ENCODE assay signal across 8 cellular contexts in the genomic region with DNA sequence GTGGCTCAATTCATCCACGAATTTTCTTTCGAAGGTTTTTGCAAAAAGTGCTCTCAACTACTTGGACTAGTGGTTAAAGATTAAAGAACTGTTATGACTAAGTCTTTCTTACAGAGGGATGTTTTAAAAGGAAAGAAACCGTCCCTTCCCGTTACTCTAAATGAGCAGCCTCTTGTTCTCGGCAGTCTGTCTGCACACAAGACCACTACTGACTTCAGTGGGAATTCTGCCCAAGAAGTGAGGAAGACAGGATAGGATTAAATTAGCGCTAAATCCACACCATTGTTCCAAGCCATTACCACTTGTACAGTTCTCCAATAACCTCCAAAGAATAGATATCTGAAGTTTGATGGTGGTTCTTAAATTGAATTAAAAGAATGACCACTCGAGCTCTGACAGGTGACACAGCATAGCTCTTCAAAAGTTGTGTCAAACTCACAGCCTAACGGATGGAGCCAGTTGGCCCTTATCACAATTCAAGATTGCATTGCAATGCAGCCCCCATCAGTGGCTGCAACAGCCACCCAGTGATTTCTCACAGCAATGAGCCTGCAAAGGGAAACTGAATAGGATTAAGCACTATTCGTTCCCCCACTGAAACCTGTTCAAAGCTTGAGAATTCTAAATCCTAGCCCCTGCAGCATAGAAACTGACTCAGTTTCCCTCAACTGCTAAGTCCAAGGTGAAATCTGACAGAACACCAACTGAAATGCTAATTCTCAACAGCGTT. TPM values are rescaled to one million over a fixed set of nuclear protein-coding genes. Genes with fewer than 3 reads are reported as not detected.
DNase-seq lines count a peak whose midpoint lies in the region; ATAC-seq and TF ChIP-seq lines count a peak whose summit lies in the region.

No MANE protein-coding gene starts in this region.

- no peak overlapping the region for H3K27ac ChIP-seq in iPS-20b (ENCODE audit: low read length)

- H3K9me3 ChIP-seq in iPS-20b (ENCODE audit: insufficient read depth, low read depth, low read length), result no peaks in the 10 kb centered on the region

- peak overlapping the region; percentile 62 for H3K27ac Mint-ChIP-seq in activated B cell treated with CpG ODN at 0.5 μM for 24 hours

- H3K4me1 ChIP-seq in iPS-20b (ENCODE audit: insufficient read depth, low read length), result peaks cover 14% of the 10 kb centered on the region; the same call in 1 of the 2 replicates

- peak overlapping the region; percentile 89 for H3K4me3 Mint-ChIP-seq in activated B cell treated with CpG ODN at 0.5 μM for 24 hours

- peaks cover 37% of the 10 kb centered on the region for H3K4me1 Mint-ChIP-seq in activated B cell treated with CpG ODN at 0.5 μM for 24 hours

- POLR2A ChIA-PET in activated B cell treated with CpG ODN at 0.5 μM for 24 hours (lab: Charles Lee), result no interaction called here

- H3K9me3 Mint-ChIP-seq in activated B cell treated with CpG ODN at 0.5 μM for 24 hours, result peaks cover 12% of the 10 kb centered on the region

- intact Hi-C loops in activated B cell treated with CpG ODN at 0.5 μM for 24 hours (cut with micrococcal nuclease), result loop anchor here (5.0 to 10.0 kb wide), 9 partner anchors 99 to 1751 kb away; a partner anchor contains a TSS

- DNase-seq in AG09309 (ENCODE audit: low read depth) (no peak), activated B cell treated with CpG ODN at 0.5 μM for 24 hours (no peak), superior temporal gyrus (ENCODE audit: extremely low spot score) (peak; percentile 71), NCI-H2171 treated with DMSO at 0.1 percent for 48 hours (lab: John Stamatoyannopoulos, UW) (no peak), NCI-H1417 treated with DMSO at 0.1 percent for 48 hours (lab: John Stamatoyannopoulos, UW) (no peak)
- no peak for DNase-seq in stimulated activated CD4-positive, alpha-beta T cell treated with anti-CD3 and anti-CD28 coated beads, Interleukin-1b, Interleukin-23, amount 100 ng/mL, for 48 hours

- peaks cover 5% of the 10 kb centered on the region for H3K36me3 Mint-ChIP-seq in activated B cell treated with CpG ODN at 0.5 μM for 24 hours (ENCODE audit: low read depth)

- H3K27me3 Mint-ChIP-seq in activated B cell treated with CpG ODN at 0.5 μM for 24 hours, result no peaks in the 10 kb centered on the region

- peak overlapping the region; percentile 63 for H3K4me3 ChIP-seq in AG09309 (ENCODE audit: control insufficient read depth, low read depth, low read length)
- peak overlapping the region; percentile 80 for H3K4me3 ChIP-seq in iPS-20b (ENCODE audit: low read length)

- TF ChIP-seq CTCF in AG09309 (IDR thresholded peaks at IDR 0.05; ENCODE audit: control insufficient read depth, insufficient read depth, low read depth, low read length, missing control alignments) (no peak), activated B cell treated with CpG ODN at 0.5 μM for 24 hours (IDR thresholded peaks at IDR 0.05) (no peak)

- H3K36me3 ChIP-seq in iPS-20b (ENCODE audit: insufficient read depth, low read depth, low read length), result no peaks in the 10 kb centered on the region

- CTCF ChIA-PET in activated B cell treated with CpG ODN at 0.5 μM for 24 hours (lab: Charles Lee), result interaction anchor here (0.7 to 1.3 kb wide), 2 partner anchors 55 to 176 kb away, joined by 3 to 5 read pairs; no protein-coding TSS in a partner anchor

- H3K9ac ChIP-seq in iPS-20b (ENCODE audit: low read depth, low read length), result no peak overlapping the region

- H3K27me3 ChIP-seq in iPS-20b (ENCODE audit: insufficient read depth, low read length), result peaks cover 30% of the 10 kb centered on the region

- peak; percentile 24 for ATAC-seq in GM21529 (IDR thresholded peaks at IDR 0.05; ENCODE audit: unreplicated experiment)
- ATAC-seq in activated B cell treated with CpG ODN at 0.5 μM for 24 hours (ENCODE audit: low read depth), result no peak

RNA-seq across cellular contexts. Expression of a gene that starts 1.8 kb away (rescaled TPM):
- total RNA-seq in activated B cell treated with CpG ODN at 0.5 μM for 24 hours, result 62.7 and 62.8 TPM in 2 replicates
